ENCODE assay signal across 13 cellular contexts in genomic region chr3:105865016-105865623, GRCh38. TPM values are rescaled to one million over a fixed set of nuclear protein-coding genes. Genes with fewer than 3 reads are reported as not detected.
A peak's percentile ranks its signal among the peaks of the same experiment; 100 is the strongest.
DNase-seq lines count a peak whose midpoint lies in the region; ATAC-seq, FAIRE-seq and TF ChIP-seq lines count a peak whose summit lies in the region.
"Had no signal": no experiment of that assay in that cellular context is flagged by ENCODE, and none has a peak within 500 bp of the region (broad histone marks: within the 10 kb centered on the region; RNA-seq: fewer than 3 reads in every experiment).

No MANE protein-coding gene starts in this region.

- H4K20me1 ChIP-seq in DND-41 (ENCODE audit: insufficient read depth, low read length) = no peaks in the 10 kb centered on the region

- H3K4me1 ChIP-seq in A549 (peaks cover 31% of the 10 kb centered on the region; the same call in 2 of the 3 replicates), DND-41 (ENCODE audit: insufficient read depth, low read length) (peaks cover 43% of the 10 kb centered on the region), mucosa of stomach (ENCODE audit: control insufficient read depth, insufficient read depth, low read length) (peaks cover 7% of the 10 kb centered on the region), ovary (ENCODE audit: insufficient read depth) (peaks cover 7% of the 10 kb centered on the region)

- TF ChIP-seq EP300 in A549 (IDR thresholded peaks at IDR 0.05) (no peak), ovary (IDR thresholded peaks at IDR 0.05) (no peak)

- H3K79me2 ChIP-seq in DND-41 (ENCODE audit: insufficient read depth, low read length) = peaks cover 21% of the 10 kb centered on the region

- intact Hi-C loops in ovary (cut with DNase I) = no loop called here

- no peak for FAIRE-seq in A549 (lab: Jason Lieb, UNC)

- ATAC-seq in A549 (no peak), DND-41 (ENCODE audit: insufficient read depth, low read depth) (no peak), HG03139 (IDR thresholded peaks at IDR 0.05; ENCODE audit: unreplicated experiment) (no peak)
- ATAC-seq: HCT116 had no signal

- H3K27ac ChIP-seq in A549 (no peak overlapping the region), DND-41 (ENCODE audit: low read length) (no peak overlapping the region), ovary (no peak overlapping the region)

- TF ChIP-seq RAD21 in A549 (conservative IDR thresholded peaks at IDR 0.05 in 1 of 2, IDR thresholded peaks at IDR 0.05 in 1 of 2) = no peak

- H3K4me2 ChIP-seq in A549 (peak overlapping the region; percentile 8; the same call in 2 of the 3 replicates), DND-41 (ENCODE audit: insufficient read depth, low read length) (peak overlapping the region; percentile 89; the same call in 1 of the 2 replicates)

- in situ Hi-C loops in astrocyte of the spinal cord (cut with HindIII; ENCODE audit: low sequenced_read_pairs) = no loop called here

- 57% methylated on average over 1 of the region's 1 CpG for WGBS in A549 (ENCODE audit: missing lambda C conversion rate)
- 87 to 90% (median 89%) methylated on average over 1 of the region's 1 CpG for WGBS in ovary, 3 donors

- H3K9ac ChIP-seq in DND-41 (ENCODE audit: low read depth, low read length) (no peak overlapping the region), mucosa of stomach (ENCODE audit: low read length) (peak overlapping the region; percentile 1)

- TF ChIP-seq CTCF in A549 (IDR thresholded peaks at IDR 0.05) (no peak), DND-41 (IDR thresholded peaks at IDR 0.05; ENCODE audit: borderline replicate concordance, extremely low read depth, low read length, poor library complexity, severe bottlenecking) (no peak), astrocyte of the spinal cord (IDR thresholded peaks at IDR 0.05; ENCODE audit: low read depth, low read length) (no peak), ovary (IDR thresholded peaks at IDR 0.05) (no peak)

- H3K4me3 ChIP-seq in A549 = no peak overlapping the region
- no peak overlapping the region for H3K4me3 ChIP-seq in DND-41 (ENCODE audit: low read depth in 1 of 2, low read length in 2 of 2)
- peak overlapping the region; percentile 14 for H3K4me3 ChIP-seq in astrocyte of the spinal cord (ENCODE audit: low read depth, low read length)
- no peak overlapping the region for H3K4me3 ChIP-seq in mucosa of stomach (ENCODE audit: low read length)
- no peak overlapping the region for H3K4me3 ChIP-seq in ovary

- no peak overlapping the region for H2AFZ ChIP-seq in DND-41 (ENCODE audit: low read depth, low read length)

- DNase-seq in A549 (ENCODE audit: low read depth in 1 of 2, low spot score in 1 of 2) (no peak), DND-41 (no peak), astrocyte of the spinal cord (ENCODE audit: low read depth, low spot score) (no peak), ovary (no peak), AG08396 (ENCODE audit: low spot score) (no peak)
- no peak for DNase-seq in stimulated activated naive CD4-positive, alpha-beta T cell treated with Interleukin-2 at 50 U/mL for 16 hours (lab: John Stamatoyannopoulos, UW)
- DNase-seq: activated CD8-positive, alpha-beta memory T cell treated with anti-CD3 and anti-CD28 coated beads for 24 hours; DMS153; NCI-H2029 treated with DMSO at 0.1 percent for 48 hours; trophoblast cell had no signal

- POLR2A ChIA-PET in A549 (lab: Yijun Ruan, JAX) = no interaction called here

- H3K9me3 ChIP-seq in A549 (no peaks in the 10 kb centered on the region), DND-41 (ENCODE audit: insufficient read depth, low read length, severe bottlenecking) (no peaks in the 10 kb centered on the region), mucosa of stomach (ENCODE audit: control insufficient read depth, low read length) (no peaks in the 10 kb centered on the region), ovary (no peaks in the 10 kb centered on the region)

- CTCF ChIA-PET in A549 (lab: Yijun Ruan, JAX) = no interaction called here

- peaks cover 19% of the 10 kb centered on the region for H3K36me3 ChIP-seq in DND-41 (ENCODE audit: insufficient read depth, low read length)
- no peaks in the 10 kb centered on the region for H3K36me3 ChIP-seq in mucosa of stomach (ENCODE audit: control insufficient read depth, insufficient read depth, low read length)
- no peaks in the 10 kb centered on the region for H3K36me3 ChIP-seq in ovary

- H3K27me3 ChIP-seq in DND-41 (ENCODE audit: insufficient read depth, low read length, poor library complexity) (no peaks in the 10 kb centered on the region), mucosa of stomach (ENCODE audit: control insufficient read depth, insufficient read depth, low read length) (no peaks in the 10 kb centered on the region), ovary (no peaks in the 10 kb centered on the region)

- TF ChIP-seq POLR2A in A549 (IDR thresholded peaks at IDR 0.05; ENCODE audit: low read length) (no peak), ovary (IDR thresholded peaks at IDR 0.05) (no peak)

TF ChIP-seq in A549, 52 proteins besides CTCF, POLR2A, EP300 and RAD21:
- no peak for TF ChIP-seq RFX5 (IDR thresholded peaks at IDR 0.05)
- no peak for TF ChIP-seq RCOR1 (IDR thresholded peaks at IDR 0.05; ENCODE audit: low read depth, low read length)
- no peak for TF ChIP-seq HOXA7 (CRISPR knock-in tag; IDR thresholded peaks at IDR 0.05)
- no peak for TF ChIP-seq TP53 (CRISPR knock-in tag; IDR thresholded peaks at IDR 0.05)
- no peak for TF ChIP-seq NFE2L2 (conservative IDR thresholded peaks at IDR 0.05; ENCODE audit: low read length)
- TF ChIP-seq KDM5A (IDR thresholded peaks at IDR 0.05) = no peak
- TF ChIP-seq, protein P1, sequence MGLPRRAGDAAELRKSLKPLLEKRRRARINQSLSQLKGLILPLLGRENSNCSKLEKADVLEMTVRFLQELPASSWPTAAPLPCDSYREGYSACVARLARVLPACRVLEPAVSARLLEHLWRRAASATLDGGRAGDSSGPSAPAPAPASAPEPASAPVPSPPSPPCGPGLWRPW (IDR thresholded peaks at IDR 0.05) = no peak
- TF ChIP-seq HDAC2 (IDR thresholded peaks at IDR 0.05) = no peak
- TF ChIP-seq RARB (CRISPR knock-in tag; IDR thresholded peaks at IDR 0.05) = no peak
- no peak for TF ChIP-seq TFCP2L1 (CRISPR knock-in tag; IDR thresholded peaks at IDR 0.05)
- TF ChIP-seq JUNB (IDR thresholded peaks at IDR 0.05) = no peak
- TF ChIP-seq RNF2 (IDR thresholded peaks at IDR 0.05; ENCODE audit: borderline replicate concordance, low read depth) = no peak
- TF ChIP-seq CEBPB (IDR thresholded peaks at IDR 0.05) = no peak
- TF ChIP-seq NPAS2 (CRISPR knock-in tag; IDR thresholded peaks at IDR 0.05; ENCODE audit: borderline replicate concordance) = no peak
- no peak for TF ChIP-seq NR3C1 (IDR thresholded peaks at IDR 0.05)

RNA-seq across cellular contexts. Expression of gene CBLB, which starts 3.7 kb away (rescaled TPM):
- polyA plus RNA-seq in A549 (2011; rRNA removed) (16.2 and 17.1 TPM in 2 replicates), A549 (2017; fragmentation: RNase III; extraction: RNeasy Plus Mini Kit Qiagen cat#74134 plus additional on column Dnase treatment) (4.8 to 7.4 TPM (median 6.8 TPM) in 3 replicates), ovary (10 to 100 TPM; 14.8 to 51.8 TPM)
- 2.5 and 2.7 TPM in 2 replicates for polyA plus RNA-seq in A549 (2012; cell fraction: cytosol; rRNA removed)
- polyA plus RNA-seq in A549 (2012; cell fraction: nucleus; rRNA removed) = 3.6 and 5.1 TPM in 2 replicates
- 16.5 and 17.9 TPM in 2 replicates for polyA minus RNA-seq in A549 (2011; rRNA and poly(A)+ RNA removed)
- 100 to 1,000 TPM in 1 of 7 donors, 10 to 100 TPM in 6; 30.6 to 133 (median 40.5) TPM for total RNA-seq in ovary
